In genomic region chr1:17118268-17118667, GRCh38 we compare ENCODE assay signal across 11 cellular contexts. TPM values are rescaled to one million over a fixed set of nuclear protein-coding genes. Genes with fewer than 3 reads are reported as not detected.
A peak's percentile ranks its signal among the peaks of the same experiment; 100 is the strongest.
DNase-seq lines count a peak whose midpoint lies in the region; ATAC-seq and TF ChIP-seq lines count a peak whose summit lies in the region.
"Had no signal": no experiment of that assay in that cellular context is flagged by ENCODE, and none has a peak within 500 bp of the region (broad histone marks: within the 10 kb centered on the region; RNA-seq: fewer than 3 reads in every experiment).

No MANE protein-coding gene starts in this region.

- no peak overlapping the region for H3K27ac Mint-ChIP-seq in brain
- H3K27ac Mint-ChIP-seq in stimulated activated naive B cell treated with anti-CD40 and anti-IgM and Interleukin-4, amounts not matched to agents 10 μg/mL and 1 μg/mL and 100 μg/mL, for 72 hours: no peak overlapping the region
- H3K27ac Mint-ChIP-seq: naive thymus-derived CD4-positive, alpha-beta T cell had no signal

- no peaks in the 10 kb centered on the region for H3K36me3 Mint-ChIP-seq in brain
- H3K36me3 Mint-ChIP-seq in stimulated activated naive B cell treated with anti-CD40 and anti-IgM and Interleukin-4, amounts not matched to agents 10 μg/mL and 1 μg/mL and 100 μg/mL, for 72 hours: no peaks in the 10 kb centered on the region
- H3K36me3 Mint-ChIP-seq: naive thymus-derived CD4-positive, alpha-beta T cell had no signal

- ATAC-seq in stimulated activated naive B cell treated with anti-CD40 and anti-IgM and Interleukin-4, amounts not matched to agents 10 μg/mL and 1 μg/mL and 100 μg/mL, for 72 hours (replicated peaks): no peak
- ATAC-seq in GM18505 (IDR thresholded peaks at IDR 0.05; ENCODE audit: unreplicated experiment): no peak
- ATAC-seq in gastroesophageal sphincter: no peak
- ATAC-seq in GM21737 (IDR thresholded peaks at IDR 0.05; ENCODE audit: unreplicated experiment): no peak
- ATAC-seq: naive thymus-derived CD4-positive, alpha-beta T cell had no signal

- H3K4me1 ChIP-seq in HUES64 (ENCODE audit: insufficient read depth, low read length) (no peaks in the 10 kb centered on the region), gastroesophageal sphincter (peaks cover 0 to 19% (median 10%) of the 10 kb centered on the region in 3 donors)

- H3K27me3 ChIP-seq in HUES64 (ENCODE audit: insufficient read depth, low read length): peaks cover 32% of the 10 kb centered on the region
- peaks cover 53% of the 10 kb centered on the region for H3K27me3 ChIP-seq in gastroesophageal sphincter

- TF ChIP-seq POLR2A in GM18505 (IDR thresholded peaks at IDR 0.05; ENCODE audit: borderline replicate concordance, extremely low read depth, insufficient read depth, insufficient read length) (no peak), gastroesophageal sphincter (IDR thresholded peaks at IDR 0.05) (no peak)

- no peak overlapping the region for H3K27ac ChIP-seq in HUES64 (ENCODE audit: low read depth, low read length)
- H3K27ac ChIP-seq in gastroesophageal sphincter: no peak overlapping the region

- no peak for TF ChIP-seq CTCF in brain (conservative IDR thresholded peaks at IDR 0.05)
- no peak for TF ChIP-seq CTCF in gastroesophageal sphincter (IDR thresholded peaks at IDR 0.05)

- H3K4me3 Mint-ChIP-seq in brain: peak overlapping the region; percentile 74 to 83 (median 76)
- H3K4me3 Mint-ChIP-seq in stimulated activated naive B cell treated with anti-CD40 and anti-IgM and Interleukin-4, amounts not matched to agents 10 μg/mL and 1 μg/mL and 100 μg/mL, for 72 hours: peak overlapping the region; percentile 77 to 82

- H3K4me3 ChIP-seq in HUES64 (ENCODE audit: low read length) (peak overlapping the region; percentile 69), gastroesophageal sphincter (peak overlapping the region in 1 of 2 donors; percentile 43)

- no peaks in the 10 kb centered on the region for H3K9me3 ChIP-seq in HUES64 (ENCODE audit: insufficient read depth, low read depth, low read length)
- no peaks in the 10 kb centered on the region for H3K9me3 ChIP-seq in gastroesophageal sphincter

- 22% methylated on average over 7 of the region's 7 CpGs for WGBS in HUES64
- WGBS in gastroesophageal sphincter (ENCODE audit: low coverage in 1 of 2), 2 donors: 44 to 50% methylated on average over 2 to 6 of the region's 7 CpGs

- H3K9ac ChIP-seq in HUES64 (ENCODE audit: low read depth, low read length): no peak overlapping the region

- H3K36me3 ChIP-seq in HUES64 (ENCODE audit: insufficient read depth, low read length) (no peaks in the 10 kb centered on the region), gastroesophageal sphincter (no peaks in the 10 kb centered on the region)

- peaks cover 52% of the 10 kb centered on the region for H3K4me1 Mint-ChIP-seq in brain
- peaks cover 18 to 46% of the 10 kb centered on the region in 2 donors for H3K4me1 Mint-ChIP-seq in stimulated activated naive B cell treated with anti-CD40 and anti-IgM and Interleukin-4, amounts not matched to agents 10 μg/mL and 1 μg/mL and 100 μg/mL, for 72 hours

- no peak for TF ChIP-seq EP300 in gastroesophageal sphincter (IDR thresholded peaks at IDR 0.05)

- H3K9me3 Mint-ChIP-seq in brain: no peaks in the 10 kb centered on the region
- H3K9me3 Mint-ChIP-seq in stimulated activated naive B cell treated with anti-CD40 and anti-IgM and Interleukin-4, amounts not matched to agents 10 μg/mL and 1 μg/mL and 100 μg/mL, for 72 hours: no peaks in the 10 kb centered on the region
- H3K9me3 Mint-ChIP-seq: naive thymus-derived CD4-positive, alpha-beta T cell had no signal

- H3K27me3 Mint-ChIP-seq in brain: peaks cover 62% of the 10 kb centered on the region
- peaks cover 32 to 44% of the 10 kb centered on the region in 2 donors for H3K27me3 Mint-ChIP-seq in stimulated activated naive B cell treated with anti-CD40 and anti-IgM and Interleukin-4, amounts not matched to agents 10 μg/mL and 1 μg/mL and 100 μg/mL, for 72 hours

- peak; percentile 32 for DNase-seq in medulla oblongata (ENCODE audit: extremely low spot score)
- DNase-seq in stimulated activated naive B cell treated with anti-CD40 and anti-IgM and Interleukin-4, amounts not matched to agents 10 μg/mL and 1 μg/mL and 100 μg/mL, for 72 hours: no peak
- no peak for DNase-seq in DMS 273 (lab: John Stamatoyannopoulos, UW; ENCODE audit: unreplicated experiment)
- DNase-seq: KG1; naive thymus-derived CD4-positive, alpha-beta T cell had no signal

RNA-seq across cellular contexts. Expression of gene PADI2, which starts 1.0 kb away (rescaled TPM):
- polyA plus RNA-seq in HUES64 (2013, experiment 1 of 2): 1.4 TPM
- polyA plus RNA-seq in HUES64 (2013, experiment 2 of 2): 1.7 TPM
- polyA plus RNA-seq in brain (ENCODE audit: insufficient read depth, low read depth, low replicate concordance): 110 TPM
- total RNA-seq in gastroesophageal sphincter: 1 to 10 TPM in 1 of 4 donors, under 1 TPM in 3; 0.12 to 1.9 (median 0.58) TPM
- total RNA-seq: T-helper 1 cell treated with Interleukin-12 subunit alpha and Interleukin-12 subunit beta and Interleukin-4 antibody, amounts not matched to agents 30 ng/mL and 1 ng/mL, for 36 hours had no signal
- polyA plus RNA-seq: naive thymus-derived CD4-positive, alpha-beta T cell had no signal
